ENCODE assay signal across 8 cellular contexts in the genomic region with DNA sequence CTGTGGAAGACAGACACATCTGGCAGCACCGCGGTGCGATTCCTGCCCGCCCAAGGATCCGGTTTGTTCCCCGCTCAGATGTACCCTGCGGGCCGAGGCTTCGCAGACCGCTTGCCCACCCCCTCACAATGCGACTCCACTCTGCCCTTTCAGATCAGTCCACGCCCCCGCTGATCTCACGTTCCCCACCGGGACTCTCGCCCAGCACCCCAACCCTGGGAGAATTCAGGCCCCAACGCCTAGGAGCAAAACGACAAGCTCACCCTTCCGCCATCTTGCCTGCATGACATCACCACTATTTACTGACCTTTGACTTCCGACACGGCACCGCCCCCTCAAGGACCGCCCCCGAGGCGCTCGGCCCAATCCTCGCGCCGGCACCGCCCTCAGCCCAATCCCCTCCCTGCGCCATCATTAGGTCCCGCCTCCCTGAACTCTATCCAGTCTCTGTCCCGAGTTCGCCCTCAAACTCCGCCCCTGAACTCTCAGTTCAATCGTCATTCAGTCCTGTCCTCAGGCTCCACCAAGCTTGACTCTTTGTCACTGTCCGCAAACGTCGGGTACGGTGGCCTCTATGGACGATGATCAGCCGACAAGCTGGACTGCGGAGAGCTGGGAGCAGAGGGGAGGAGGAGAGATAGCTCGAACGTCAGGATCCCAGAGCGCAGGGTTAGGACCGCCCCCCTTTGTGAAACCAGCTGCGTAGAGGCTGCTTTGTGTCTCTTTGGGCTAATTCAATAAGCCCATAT. TPM values are rescaled to one million over a fixed set of nuclear protein-coding genes. Genes with fewer than 3 reads are reported as not detected.
DNase-seq lines count a peak whose midpoint lies in the region; ATAC-seq, FAIRE-seq and TF ChIP-seq lines count a peak whose summit lies in the region.

A gene with protein sequence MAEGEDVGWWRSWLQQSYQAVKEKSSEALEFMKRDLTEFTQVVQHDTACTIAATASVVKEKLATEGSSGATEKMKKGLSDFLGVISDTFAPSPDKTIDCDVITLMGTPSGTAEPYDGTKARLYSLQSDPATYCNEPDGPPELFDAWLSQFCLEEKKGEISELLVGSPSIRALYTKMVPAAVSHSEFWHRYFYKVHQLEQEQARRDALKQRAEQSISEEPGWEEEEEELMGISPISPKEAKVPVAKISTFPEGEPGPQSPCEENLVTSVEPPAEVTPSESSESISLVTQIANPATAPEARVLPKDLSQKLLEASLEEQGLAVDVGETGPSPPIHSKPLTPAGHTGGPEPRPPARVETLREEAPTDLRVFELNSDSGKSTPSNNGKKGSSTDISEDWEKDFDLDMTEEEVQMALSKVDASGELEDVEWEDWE (minus strand): TSS at position 301 of the 749 bp plus-strand sequence. CDS start 27 bp downstream, at position 274.

- ATAC-seq in GM19043 (IDR thresholded peaks at IDR 0.05; ENCODE audit: low read depth, unreplicated experiment) (peak; percentile 95), HG03378 (IDR thresholded peaks at IDR 0.05; ENCODE audit: unreplicated experiment) (peak; percentile 96)

- TF ChIP-seq CTCF in AG10803 (conservative IDR thresholded peaks at IDR 0.05; ENCODE audit: low read length) = no peak

- peak within 1 kb of the TSS; percentile 95 for H3K4me3 ChIP-seq in AG10803 (ENCODE audit: low read length)

- DNase-seq in AG10803 (ENCODE audit: low read depth) (peak; percentile 97), NCI-H460 (ENCODE audit: extremely low read depth, low read depth) (peak; percentile 96), cerebellar nuclear complex (lab: John Stamatoyannopoulos, UW) (peak; percentile 99)
- peak; percentile 99 for DNase-seq in activated CD4-positive, CD25-positive, alpha-beta regulatory T cell treated with anti-CD3 and anti-CD28 coated beads, Interleukin-2, amount 50 U/mL, for 72 hours
- peak; percentile 97 for DNase-seq in stimulated activated CD4-positive, alpha-beta T cell treated with anti-CD3 and anti-CD28 coated beads, Interleukin-12 subunit alpha, Interleukin-12 subunit beta, amount 100 ng/mL, for 4 hours

- FAIRE-seq in islet of Langerhans (lab: Jason Lieb, UNC) = peak; percentile 93

RNA-seq across cellular contexts. Expression of the gene that starts here (rescaled TPM):
- 21.6 and 24.2 TPM in 2 replicates for total RNA-seq in NCI-H460 (2014; rRNA removed; shearing (Covaris generic))
- 48.3 and 52.8 TPM in 2 replicates for polyA plus RNA-seq in NCI-H460 (2014; cell fraction: nucleus; rRNA removed)

Comparison
In these comparisons a context has a peak if more than half of its experiments do, and no peak if none do; other contexts are left out.
1. Peak in every context shown above with its lines: DNase-seq, ATAC-seq and H3K4me3 ChIP-seq.